1 cellular context compared by ENCODE assay signal in genomic region chr16:11797957-11798299, GRCh38.
TF ChIP-seq lines count a peak whose summit lies in the region.

No MANE protein-coding gene starts in this region.

TF ChIP-seq in HepG2, 621 proteins besides CTCF, POLR2A, EP300 and RAD21 (continues in another document):
- TF ChIP-seq ZNF121 (CRISPR knock-in tag; IDR thresholded peaks at IDR 0.05) = 0 out of 2 replicates have a peak, but pooled peaks have one; percentile 2
- TF ChIP-seq CREM (IDR thresholded peaks at IDR 0.05) = 0 out of 2 replicates have a peak, but pooled peaks have one; percentile 38
- TF ChIP-seq CREM (CRISPR knock-in tag; IDR thresholded peaks at IDR 0.05) = no peak
- peak; percentile 22; the same call in 1 of the 2 replicates for TF ChIP-seq NFAT5 (CRISPR knock-in tag; IDR thresholded peaks at IDR 0.05)
- 0 out of 2 replicates have a peak, but pooled peaks have one; percentile 20 for TF ChIP-seq PAWR (CRISPR knock-in tag; IDR thresholded peaks at IDR 0.05; ENCODE audit: borderline replicate concordance)
- peak; percentile 87 for TF ChIP-seq YY1 (IDR thresholded peaks at IDR 0.05; ENCODE audit: insufficient read depth, insufficient replicate concordance, low read depth, low read length)
- no peak for TF ChIP-seq ZNF713 (CRISPR knock-in tag; IDR thresholded peaks at IDR 0.05)
- TF ChIP-seq ERF (CRISPR knock-in tag; IDR thresholded peaks at IDR 0.05) = no peak
- TF ChIP-seq ZFP91 (CRISPR knock-in tag; IDR thresholded peaks at IDR 0.05; ENCODE audit: borderline replicate concordance) = peak; percentile 12; the same call in 1 of the 2 replicates
- peak; percentile 17; the same call in 1 of the 2 replicates for TF ChIP-seq ZNF704 (CRISPR knock-in tag; IDR thresholded peaks at IDR 0.05; ENCODE audit: borderline replicate concordance)
- TF ChIP-seq NPAS2 (CRISPR knock-in tag; IDR thresholded peaks at IDR 0.05; ENCODE audit: borderline replicate concordance) = no peak
- TF ChIP-seq HOXA9 (CRISPR knock-in tag; IDR thresholded peaks at IDR 0.05; ENCODE audit: borderline replicate concordance) = 0 out of 2 replicates have a peak, but pooled peaks have one; percentile 82
- peak; percentile 55 for TF ChIP-seq CCAR2 (optimal IDR thresholded peaks at IDR 0.05; ENCODE audit: low read depth, low read length)
- TF ChIP-seq BRF2 (CRISPR knock-in tag; IDR thresholded peaks at IDR 0.05) = no peak
- peak; percentile 2; the same call in 1 of the 2 replicates for TF ChIP-seq NRL (CRISPR knock-in tag; IDR thresholded peaks at IDR 0.05; ENCODE audit: borderline replicate concordance)
- peak in 1 of 2 experiments; percentile 25; a peak in 1 of 4 replicates for TF ChIP-seq ATF4 (CRISPR knock-in tag; IDR thresholded peaks at IDR 0.05)
- 0 out of 2 replicates have a peak, but pooled peaks have one; percentile 15 for TF ChIP-seq ETS1 (CRISPR knock-in tag; IDR thresholded peaks at IDR 0.05)
- TF ChIP-seq MAF1 (CRISPR knock-in tag; IDR thresholded peaks at IDR 0.05; ENCODE audit: borderline replicate concordance) = 0 out of 2 replicates have a peak, but pooled peaks have one; percentile 6
- 0 out of 2 replicates have a peak, but pooled peaks have one; percentile 8 for TF ChIP-seq ZNF552 (CRISPR knock-in tag; IDR thresholded peaks at IDR 0.05; ENCODE audit: borderline replicate concordance)
- 0 out of 2 replicates have a peak, but pooled peaks have one; percentile 20 for TF ChIP-seq KLF12 (CRISPR knock-in tag; IDR thresholded peaks at IDR 0.05; ENCODE audit: borderline replicate concordance)
- TF ChIP-seq REL (CRISPR knock-in tag; conservative IDR thresholded peaks at IDR 0.05) = 0 out of 2 replicates have a peak, but pooled peaks have one; percentile 34
- no peak for TF ChIP-seq NONO (IDR thresholded peaks at IDR 0.05)
- 0 out of 2 replicates have a peak, but pooled peaks have one; percentile 9 for TF ChIP-seq NONO (CRISPR knock-in tag; conservative IDR thresholded peaks at IDR 0.05)
- TF ChIP-seq KDM4B (CRISPR knock-in tag; IDR thresholded peaks at IDR 0.05) = no peak
- peak; percentile 56; the same call in 1 of the 2 replicates for TF ChIP-seq WIZ (CRISPR knock-in tag; IDR thresholded peaks at IDR 0.05)
- TF ChIP-seq ZNF230 (CRISPR knock-in tag; IDR thresholded peaks at IDR 0.05) = 0 out of 2 replicates have a peak, but pooled peaks have one; percentile 2
- no peak for TF ChIP-seq STAT6 (CRISPR knock-in tag; IDR thresholded peaks at IDR 0.05; ENCODE audit: borderline replicate concordance)
- peak; percentile 90; the same call in 1 of the 2 replicates for TF ChIP-seq ZSCAN30 (CRISPR knock-in tag; IDR thresholded peaks at IDR 0.05)
- no peak; the same call in 1 of the 2 replicates for TF ChIP-seq ZNF589 (CRISPR knock-in tag; conservative IDR thresholded peaks at IDR 0.05)
- no peak for TF ChIP-seq NFIC (IDR thresholded peaks at IDR 0.05; ENCODE audit: low read length)
- 0 out of 2 replicates have a peak, but pooled peaks have one; percentile 20 for TF ChIP-seq ZNF75D (CRISPR knock-in tag; IDR thresholded peaks at IDR 0.05; ENCODE audit: borderline replicate concordance)
- 0 out of 2 replicates have a peak, but pooled peaks have one; percentile 2 for TF ChIP-seq CREBL2 (CRISPR knock-in tag; IDR thresholded peaks at IDR 0.05; ENCODE audit: borderline replicate concordance)
- no peak for TF ChIP-seq MTA3 (CRISPR knock-in tag; IDR thresholded peaks at IDR 0.05)
- peak; percentile 11; the same call in 1 of the 2 replicates for TF ChIP-seq ZNF572 (CRISPR knock-in tag; IDR thresholded peaks at IDR 0.05)
